Comparison of ENCODE assay signal across 26 cellular contexts in genomic region chr1:164885311-164885710, GRCh38.
"Had no signal": no experiment of that assay in that cellular context is flagged by ENCODE, and none has a peak within 500 bp of the region (broad histone marks: within the 10 kb centered on the region; RNA-seq: fewer than 3 reads in every experiment).

No MANE protein-coding gene starts in this region.

- H3K27ac ChIP-seq: colonic mucosa, esophagus squamous epithelium, gastrocnemius medialis, heart right ventricle, lower lobe of right lung had no signal

- H3K27me3 Mint-ChIP-seq: dendritic cell treated with granulocyte-macrophage colony-stimulating factor and Interleukin-4, amounts not matched to agents 40 ng/mL and 50 ng/mL, for 4 days; effector memory CD8-positive, alpha-beta T cell had no signal

- H3K4me1 ChIP-seq: colonic mucosa, esophagus squamous epithelium, gastrocnemius medialis, lower lobe of right lung had no signal

- H3K9me3 Mint-ChIP-seq: endodermal cell, mesothelial cell of epicardium had no signal

- H3K4me3 ChIP-seq: colonic mucosa, esophagus squamous epithelium, gastrocnemius medialis, heart right ventricle, lower lobe of right lung, mucosa of descending colon had no signal

- H3K4me3 Mint-ChIP-seq: dendritic cell treated with granulocyte-macrophage colony-stimulating factor and Interleukin-4, amounts not matched to agents 40 ng/mL and 50 ng/mL, for 4 days; effector memory CD8-positive, alpha-beta T cell; endodermal cell; mesothelial cell of epicardium; naive B cell had no signal

- H3K4me1 Mint-ChIP-seq: mesothelial cell of epicardium, naive B cell had no signal

- H3K27ac Mint-ChIP-seq: dendritic cell treated with granulocyte-macrophage colony-stimulating factor and Interleukin-4, amounts not matched to agents 40 ng/mL and 50 ng/mL, for 4 days; effector memory CD8-positive, alpha-beta T cell; endodermal cell; mesothelial cell of epicardium; naive B cell had no signal

- ATAC-seq: effector memory CD8-positive, alpha-beta T cell; gastrocnemius medialis; heart right ventricle; left colon; left lobe of liver; left ventricle myocardium superior; lower lobe of right lung; mucosa of descending colon had no signal

- H3K36me3 ChIP-seq: colonic mucosa, gastrocnemius medialis, heart right ventricle, lower lobe of right lung had no signal

- DNase-seq: colonic mucosa; cortex of kidney; effector CD8-positive, alpha-beta T cell; effector memory CD8-positive, alpha-beta T cell; endodermal cell; esophagus squamous epithelium; foreskin fibroblast; foreskin melanocyte; gastrocnemius medialis; glutamatergic neuron; head of caudate nucleus; heart right ventricle; hippocampal formation; islet precursor cell; kidney; kidney glomerular epithelial cell; left colon; left ventricle myocardium superior; lower lobe of right lung; mesenchymal stem cell; mucosa of descending colon; naive B cell had no signal

- H3K9me3 ChIP-seq: colonic mucosa, esophagus squamous epithelium, gastrocnemius medialis, heart right ventricle, lower lobe of right lung, mucosa of descending colon had no signal

- H3K27me3 ChIP-seq: colonic mucosa, esophagus squamous epithelium, gastrocnemius medialis, heart right ventricle had no signal

- FAIRE-seq: endometrium, kidney had no signal

- H3K36me3 Mint-ChIP-seq: naive B cell had no signal
